Comparison of ENCODE assay signal across 9 cellular contexts in genomic region chr15:92958105-92958504, GRCh38.
DNase-seq lines count a peak whose midpoint lies in the region; TF ChIP-seq lines count a peak whose summit lies in the region.
"Had no signal": no experiment of that assay in that cellular context is flagged by ENCODE, and none has a peak within 500 bp of the region (broad histone marks: within the 10 kb centered on the region; RNA-seq: fewer than 3 reads in every experiment).

No MANE protein-coding gene starts in this region.

- H3K4me3 ChIP-seq in fibroblast of mammary gland (ENCODE audit: control insufficient read depth, low read depth, low read length) = no peak overlapping the region
- H3K4me3 ChIP-seq: vagina had no signal

- no peak for TF ChIP-seq CTCF in fibroblast of mammary gland (conservative IDR thresholded peaks at IDR 0.05; ENCODE audit: control insufficient read depth, insufficient read depth, low read depth, low read length)
- TF ChIP-seq CTCF in GM10266 (IDR thresholded peaks at IDR 0.05; ENCODE audit: control insufficient read depth, insufficient read depth, low read depth, missing control alignments) = no peak

- DNase-seq in RKO (ENCODE audit: low spot score) = peak; percentile 30
- DNase-seq in activated T-cell treated with anti-CD3 and anti-CD28 coated beads for 4 hours = peak; percentile 47
- peak; percentile 77 for DNase-seq in fibroblast of mammary gland (ENCODE audit: low read depth)
- peak; percentile 14 for DNase-seq in stimulated activated CD8-positive, alpha-beta memory T cell treated with anti-CD3 and anti-CD28 coated beads, Interleukin-15, amount 100 ng/mL, for 1 hour (ENCODE audit: low read depth)
- DNase-seq in GM10266 (ENCODE audit: extremely low spot score) = no peak
- no peak for DNase-seq in NCI-H1092 (lab: John Stamatoyannopoulos, UW)
- DNase-seq in NCI-H2171 (lab: John Stamatoyannopoulos, UW) = no peak
- no peak for DNase-seq in AG08396 (ENCODE audit: low spot score)

Comparison
In these comparisons a context has a peak if more than half of its experiments do, and no peak if none do; other contexts are left out.
1. DNase-seq: peak in RKO (single experiment), activated T-cell treated with anti-CD3 and anti-CD28 coated beads for 4 hours (single experiment), fibroblast of mammary gland (single experiment) and stimulated activated CD8-positive, alpha-beta memory T cell treated with anti-CD3 and anti-CD28 coated beads, Interleukin-15, amount 100 ng/mL, for 1 hour (single experiment); none in GM10266 (single experiment), NCI-H1092 (single experiment), NCI-H2171 (single experiment) and AG08396 (single experiment).